ENCODE assay signal across 8 cellular contexts in the genomic region with DNA sequence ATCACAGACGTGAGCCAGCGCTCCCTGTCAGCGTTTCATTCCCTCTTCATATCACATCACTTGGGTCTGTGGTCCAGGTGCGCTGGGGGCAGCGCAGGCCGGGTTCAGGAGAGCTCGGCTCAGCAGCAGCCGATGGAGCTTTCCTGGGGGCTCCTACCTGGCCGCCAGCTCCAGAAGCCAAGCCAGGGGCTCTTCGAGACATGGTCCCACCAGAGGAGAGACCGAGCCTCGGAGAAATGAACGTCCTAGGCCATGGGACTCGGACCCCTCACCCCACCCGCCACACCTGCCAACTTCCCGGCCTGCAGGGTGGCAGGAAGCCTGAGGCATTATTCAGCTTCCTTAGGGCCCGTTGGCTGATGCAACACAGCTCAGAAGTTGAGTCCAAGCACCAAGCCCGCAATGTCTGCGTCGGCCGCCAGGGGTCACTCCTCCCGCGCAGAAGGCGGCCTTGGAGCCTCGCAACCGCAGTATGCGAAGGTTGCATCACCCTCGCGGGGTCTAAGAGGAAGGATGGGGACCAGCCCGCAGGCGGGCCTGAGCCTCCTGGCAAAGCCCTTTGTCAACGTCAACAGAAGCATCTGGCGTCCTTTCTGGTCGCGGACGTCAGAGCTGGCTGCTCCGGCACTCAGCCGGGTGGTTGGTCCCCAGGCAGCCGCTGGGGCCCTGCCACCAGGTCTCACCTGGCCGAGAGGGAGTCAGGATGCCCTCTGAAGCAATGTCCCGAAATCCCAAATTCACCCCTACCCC. TPM values are rescaled to one million over a fixed set of nuclear protein-coding genes. Genes with fewer than 3 reads are reported as not detected.
DNase-seq lines count a peak whose midpoint lies in the region; ATAC-seq and TF ChIP-seq lines count a peak whose summit lies in the region.

No MANE protein-coding gene starts in this region.

- peaks cover 37 to 38% of the 10 kb centered on the region in 2 donors for H3K4me1 Mint-ChIP-seq in immature natural killer cell

- no peaks in the 10 kb centered on the region for H3K36me3 Mint-ChIP-seq in immature natural killer cell

- in situ Hi-C loops in ACHN (cut with HindIII; ENCODE audit: low pct_ligation_motif_present, low pct_unique_long_range_greater_than_20kb, low sequenced_read_pairs) (no loop called here), T47D (cut with HindIII; ENCODE audit: low pct_unique_long_range_greater_than_20kb, low sequenced_read_pairs) (no loop called here)

- DNase-seq in ACHN (peak; percentile 95), NCI-H2196 treated with DMSO at 0.1 percent for 48 hours (lab: John Stamatoyannopoulos, UW; ENCODE audit: unreplicated experiment) (peak; percentile 44), WERI-Rb-1 (peak; percentile 92), T47D (ENCODE audit: low read depth in 1 of 2, low spot score in 1 of 2) (peak; percentile 69 to 95), immature natural killer cell (peak; percentile 92 to 94 (median 92))
- peak; percentile 95 for DNase-seq in stimulated activated CD4-positive, alpha-beta T cell treated with anti-CD3 and anti-CD28 coated beads, Interleukin-12 subunit alpha, Interleukin-12 subunit beta, amount 100 ng/mL, for 4 hours

- H3K4me3 ChIP-seq in WERI-Rb-1 (ENCODE audit: low read depth, low read length) = no peak overlapping the region

- H3K27ac Mint-ChIP-seq in immature natural killer cell = peak overlapping the region; percentile 73 to 99 (median 98)

- TF ChIP-seq POLR2A in GM18526 (IDR thresholded peaks at IDR 0.05; ENCODE audit: extremely low read depth, insufficient read length) = peak; percentile 26

- TF ChIP-seq CTCF in WERI-Rb-1 (IDR thresholded peaks at IDR 0.05; ENCODE audit: low read depth, low read length) = peak; percentile 81

- H3K9me3 ChIP-seq in WERI-Rb-1 (ENCODE audit: severe bottlenecking) = no peaks in the 10 kb centered on the region

- peaks cover 18 to 19% (median 18%) of the 10 kb centered on the region in 3 donors for H3K27me3 Mint-ChIP-seq in immature natural killer cell (ENCODE audit: low read depth in 3 of 3)

- H3K4me3 Mint-ChIP-seq in immature natural killer cell = peak overlapping the region; percentile 66 to 83 (median 81)

- no peaks in the 10 kb centered on the region for H3K27me3 ChIP-seq in WERI-Rb-1 (ENCODE audit: insufficient read depth, low read depth, severe bottlenecking)

- H3K27ac ChIP-seq in WERI-Rb-1 = peak overlapping the region; percentile 79

- no peaks in the 10 kb centered on the region for H3K36me3 ChIP-seq in WERI-Rb-1

- H3K9me3 Mint-ChIP-seq in immature natural killer cell = no peaks in the 10 kb centered on the region

- peak; percentile 48 for ATAC-seq in HG03108 (IDR thresholded peaks at IDR 0.05; ENCODE audit: unreplicated experiment)

RNA-seq across cellular contexts. Expression of a gene that starts 13.2 kb away (rescaled TPM):
- polyA plus RNA-seq in immature natural killer cell = 10 to 100 TPM; 52.0 to 70.0 (median 61.0) TPM

Comparison
In these comparisons a context has a peak if more than half of its experiments do, and no peak if none do; other contexts are left out.
1. DNase-seq: peak in every context shown above with its lines; median percentile 95 in ACHN; 95 in stimulated activated CD4-positive, alpha-beta T cell treated with anti-CD3 and anti-CD28 coated beads, Interleukin-12 subunit alpha, Interleukin-12 subunit beta, amount 100 ng/mL, for 4 hours; 92 in WERI-Rb-1; 92 in immature natural killer cell; 82 in T47D; 44 in NCI-H2196 treated with DMSO at 0.1 percent for 48 hours.